19 cellular contexts compared by ENCODE assay signal in genomic region chr7:54813398-54813797, GRCh38. TPM values are rescaled to one million over a fixed set of nuclear protein-coding genes. Genes with fewer than 3 reads are reported as not detected.
DNase-seq lines count a peak whose midpoint lies in the region; ATAC-seq and TF ChIP-seq lines count a peak whose summit lies in the region.
"Had no signal": no experiment of that assay in that cellular context is flagged by ENCODE, and none has a peak within 500 bp of the region (broad histone marks: within the 10 kb centered on the region; RNA-seq: fewer than 3 reads in every experiment).

No MANE protein-coding gene starts in this region.

- in situ Hi-C loops in astrocyte of the cerebellum (cut with HindIII; ENCODE audit: low sequenced_read_pairs) (loop anchor here (25.0 kb wide), 2 partner anchors 249 to 749 kb away; partner anchors contain the start of gene VOPP1), gastrocnemius medialis (cut with MboI; ENCODE audit: low sequenced_read_pairs in 4 of 4) (no loop called here)

- H3K27me3 ChIP-seq in GM23338 (ENCODE audit: insufficient read depth) (no peaks in the 10 kb centered on the region), gastrocnemius medialis (no peaks in the 10 kb centered on the region), prostate gland (replicated peaks; ENCODE audit: insufficient read depth) (no peaks in the 10 kb centered on the region)
- H3K27me3 ChIP-seq: SJSA1 had no signal

- peaks cover 7% of the 10 kb centered on the region; the same call in 1 of the 3 replicates for H3K36me3 Mint-ChIP-seq in GM23338 (ENCODE audit: low read depth)

- intact Hi-C loops in gastrocnemius medialis (cut with DNase I; ENCODE audit: low total_unique reads) (no loop called here), prostate gland (cut with DNase I) (no loop called here)

- H3K27ac ChIP-seq in GM23338 (ENCODE audit: low read depth) (no peak overlapping the region), gastrocnemius medialis (peak overlapping the region in 1 of 4 donors; percentile 3), prostate gland (no peak overlapping the region)
- H3K27ac ChIP-seq: SJSA1 had no signal

- peak overlapping the region; percentile 48; the same call in 1 of the 2 replicates for H2AFZ ChIP-seq in GM23338

- H3K36me3 ChIP-seq in GM23338 (ENCODE audit: insufficient read depth) (no peaks in the 10 kb centered on the region), gastrocnemius medialis (no peaks in the 10 kb centered on the region), prostate gland (no peaks in the 10 kb centered on the region)
- H3K36me3 ChIP-seq: SJSA1 had no signal

- no peak for ATAC-seq in GM23338
- peak; percentile 63 to 66 for ATAC-seq in gastrocnemius medialis
- no peak for ATAC-seq in HG03045 (IDR thresholded peaks at IDR 0.05; ENCODE audit: unreplicated experiment)
- no peak for ATAC-seq in GM18511 (IDR thresholded peaks at IDR 0.05; ENCODE audit: unreplicated experiment)
- ATAC-seq: activated T-cell treated with anti-CD3 and anti-CD28 coated beads, Interleukin-2, amount 50 U/mL, for 72 hours; K562; stimulated activated naive CD8-positive, alpha-beta T cell treated with anti-CD3 and anti-CD28 coated beads, Interleukin-15, amount 100 ng/mL, for 72 hours had no signal

- 43% methylated on average over 6 of the region's 6 CpGs for WGBS in prostate gland

- H3K9me3 ChIP-seq in gastrocnemius medialis (no peaks in the 10 kb centered on the region), prostate gland (no peaks in the 10 kb centered on the region)
- H3K9me3 ChIP-seq: SJSA1 had no signal

- TF ChIP-seq CTCF in GM23338 (conservative IDR thresholded peaks at IDR 0.05; ENCODE audit: low read depth in 2 of 2) (no peak), astrocyte of the cerebellum (IDR thresholded peaks at IDR 0.05; ENCODE audit: low read depth, low read length, missing control alignments) (no peak), gastrocnemius medialis (IDR thresholded peaks at IDR 0.05 in 4 of 5, conservative IDR thresholded peaks at IDR 0.05 in 1 of 5) (no peak), prostate gland (IDR thresholded peaks at IDR 0.05) (no peak)

- H3K4me3 ChIP-seq in GM23338 (no peak overlapping the region), astrocyte of the cerebellum (ENCODE audit: low read depth, low read length) (no peak overlapping the region), gastrocnemius medialis (no peak overlapping the region), prostate gland (no peak overlapping the region)
- H3K4me3 ChIP-seq: K562, SJSA1 had no signal

- H3K27me3 Mint-ChIP-seq in GM23338 (ENCODE audit: insufficient read depth, low read depth, poor library complexity): peaks cover 3% of the 10 kb centered on the region

- H3K9me2 ChIP-seq in GM23338 (ENCODE audit: insufficient read depth): no peaks in the 10 kb centered on the region; the same call in 1 of the 2 replicates

- H4K20me1 ChIP-seq in GM23338 (replicated peaks; ENCODE audit: insufficient read depth): no peaks in the 10 kb centered on the region

- H3K4me1 Mint-ChIP-seq in GM23338: peaks cover 2% of the 10 kb centered on the region; the same call in 2 of the 3 replicates
- H3K4me1 Mint-ChIP-seq: activated CD4-positive, alpha-beta memory T cell treated with anti-CD3 and anti-CD28 coated beads, Interleukin-2, amount 10 ng/mL, durations not matched to agents 7 days and 5 days; stimulated activated naive CD8-positive, alpha-beta T cell treated with anti-CD3 and anti-CD28 coated beads, Interleukin-15, amount 100 ng/mL, for 72 hours had no signal

- no peak overlapping the region for H3K27ac Mint-ChIP-seq in GM23338
- H3K27ac Mint-ChIP-seq: activated CD4-positive, alpha-beta memory T cell treated with anti-CD3 and anti-CD28 coated beads, Interleukin-2, amount 10 ng/mL, durations not matched to agents 7 days and 5 days; activated T-cell treated with anti-CD3 and anti-CD28 coated beads, Interleukin-2, amount 50 U/mL, for 72 hours; HFFc6; stimulated activated naive CD8-positive, alpha-beta T cell treated with anti-CD3 and anti-CD28 coated beads, Interleukin-15, amount 100 ng/mL, for 72 hours had no signal

- no peak overlapping the region for H3K4me2 ChIP-seq in GM23338

- H3K9me3 Mint-ChIP-seq in GM23338: peaks cover 11% of the 10 kb centered on the region
- H3K9me3 Mint-ChIP-seq: activated CD4-positive, alpha-beta memory T cell treated with anti-CD3 and anti-CD28 coated beads, Interleukin-2, amount 10 ng/mL, durations not matched to agents 7 days and 5 days; activated T-cell treated with anti-CD3 and anti-CD28 coated beads, Interleukin-2, amount 50 U/mL, for 72 hours; HFFc6 had no signal

- no peaks in the 10 kb centered on the region for H3K79me2 ChIP-seq in GM23338 (replicated peaks; ENCODE audit: insufficient read depth)

- TF ChIP-seq POLR2A in gastrocnemius medialis (IDR thresholded peaks at IDR 0.05) (no peak), prostate gland (IDR thresholded peaks at IDR 0.05) (no peak)

- H3K4me1 ChIP-seq in GM23338 (ENCODE audit: insufficient read depth) (no peaks in the 10 kb centered on the region), gastrocnemius medialis (peaks cover 11 to 13% of the 10 kb centered on the region in 2 donors), prostate gland (replicated peaks) (no peaks in the 10 kb centered on the region)

- H3K4me3 Mint-ChIP-seq in GM23338: no peak overlapping the region
- H3K4me3 Mint-ChIP-seq: activated CD4-positive, alpha-beta memory T cell treated with anti-CD3 and anti-CD28 coated beads, Interleukin-2, amount 10 ng/mL, durations not matched to agents 7 days and 5 days; activated T-cell treated with anti-CD3 and anti-CD28 coated beads, Interleukin-2, amount 50 U/mL, for 72 hours; HFFc6; stimulated activated naive CD8-positive, alpha-beta T cell treated with anti-CD3 and anti-CD28 coated beads, Interleukin-15, amount 100 ng/mL, for 72 hours had no signal

- DNase-seq in GM23338 (ENCODE audit: low spot score) (no peak), astrocyte of the cerebellum (ENCODE audit: low read depth) (peak; percentile 33), inferior parietal cortex (ENCODE audit: extremely low spot score) (peak; percentile 11), gastrocnemius medialis (peak in 1 of 2 donors; percentile 55), prostate gland (ENCODE audit: low spot score) (no peak), superior temporal gyrus (ENCODE audit: extremely low spot score) (no peak)
- DNase-seq: activated CD4-positive, alpha-beta memory T cell treated with anti-CD3 and anti-CD28 coated beads, Interleukin-2, amount 10 ng/mL, durations not matched to agents 7 days and 5 days; activated T-cell treated with anti-CD3 and anti-CD28 coated beads, Interleukin-2, amount 50 U/mL, for 72 hours; AML-193; cerebellar nuclear complex; HFFc6; NCI-H1436; NCI-H226; NK-92 treated with Interleukin-12 subunit alpha and Interleukin-12 subunit beta, amount 100 ng/mL, for 24 hours; stimulated activated naive CD8-positive, alpha-beta T cell treated with anti-CD3 and anti-CD28 coated beads, Interleukin-15, amount 100 ng/mL, for 72 hours had no signal

- H3F3A ChIP-seq in GM23338 (replicated peaks; ENCODE audit: low read depth): no peaks in the 10 kb centered on the region

TF ChIP-seq in GM23338, 12 proteins besides CTCF, POLR2A, EP300 and RAD21 (continues in another document):
- TF ChIP-seq ZNF331 (CRISPR knock-in tag; IDR thresholded peaks at IDR 0.05; ENCODE audit: low read depth) (no peak), ETS1 (IDR thresholded peaks at IDR 0.05) (no peak), ZNF114 (CRISPR knock-in tag; IDR thresholded peaks at IDR 0.05) (no peak), EZH2 (IDR thresholded peaks at IDR 0.05; ENCODE audit: low read depth, unreplicated experiment) (no peak), EZH2phosphoT487 (IDR thresholded peaks at IDR 0.05; ENCODE audit: unreplicated experiment) (no peak), JUNB (IDR thresholded peaks at IDR 0.05; ENCODE audit: unreplicated experiment) (no peak), STAT1 (IDR thresholded peaks at IDR 0.05; ENCODE audit: unreplicated experiment) (no peak), POLR2AphosphoS5 (IDR thresholded peaks at IDR 0.05; ENCODE audit: low read depth) (no peak), REST (IDR thresholded peaks at IDR 0.05; ENCODE audit: unreplicated experiment) (no peak), NANOG (IDR thresholded peaks at IDR 0.05; ENCODE audit: borderline replicate concordance) (no peak)

RNA-seq across cellular contexts. Expression of gene SEC61G, which starts 54.4 kb away (rescaled TPM):
- total RNA-seq in GM23338 (2014; rRNA removed; shearing (Covaris generic)): 350 and 503 TPM in 2 replicates
- polyA plus RNA-seq in GM23338 (2016; fragmentation: Nextera tagmentation; extraction: Ambion mirVana): 483 and 497 TPM in 2 replicates
- total RNA-seq in gastrocnemius medialis (100 to 1,000 TPM; 133 to 292 (median 165) TPM), prostate gland (100 to 1,000 TPM; 253 to 473 TPM)

Comparison
In these comparisons a context has a peak if more than half of its experiments do, and no peak if none do; other contexts are left out.
1. ATAC-seq: peak in gastrocnemius medialis (2 of 2); none in GM23338 (single experiment), HG03045 (single experiment) and GM18511 (single experiment).
2. DNase-seq: peak in astrocyte of the cerebellum (single experiment) and inferior parietal cortex (single experiment); none in GM23338 (single experiment), prostate gland (single experiment) and superior temporal gyrus (single experiment).